Comparison of ENCODE assay signal across 26 cellular contexts in genomic region chr7:131618391-131618790, GRCh38.
DNase-seq lines count a peak whose midpoint lies in the region; ATAC-seq and TF ChIP-seq lines count a peak whose summit lies in the region.
"Had no signal": no experiment of that assay in that cellular context is flagged by ENCODE, and none has a peak within 500 bp of the region (broad histone marks: within the 10 kb centered on the region; RNA-seq: fewer than 3 reads in every experiment).

No MANE protein-coding gene starts in this region.

- no peaks in the 10 kb centered on the region for H3K27me3 Mint-ChIP-seq in activated CD4-positive, alpha-beta T cell treated with anti-CD3 and anti-CD28 coated beads, Interleukin-2, amount 10 ng/mL, durations not matched to agents 7 days and 5 days
- H3K27me3 Mint-ChIP-seq in WTC11 (ENCODE audit: low read depth), result peaks cover 12% of the 10 kb centered on the region

- ATAC-seq in WTC11, result no peak
- ATAC-seq in left lobe of liver, result peak; percentile 53
- ATAC-seq in GM19324 (IDR thresholded peaks at IDR 0.05; ENCODE audit: low FRiP score, unreplicated experiment), result no peak
- no peak for ATAC-seq in HG03039 (IDR thresholded peaks at IDR 0.05; ENCODE audit: unreplicated experiment)
- ATAC-seq: CD8-positive, alpha-beta T cell; GM23338 had no signal

- no peak for TF ChIP-seq CTCF in WTC11 (IDR thresholded peaks at IDR 0.05)

- CTCF ChIA-PET in activated CD4-positive, alpha-beta T cell treated with anti-CD3 and anti-CD28 coated beads, Interleukin-2, amount 10 ng/mL, durations not matched to agents 7 days and 5 days (lab: Charles Lee), result interaction anchor here (0.7 kb wide), 1 partner anchor 57 kb away, joined by 3 read pairs; no protein-coding TSS in a partner anchor
- CTCF ChIA-PET in WTC11 (lab: Charles Lee), result interaction anchor here (0.6 to 3.2 kb wide), 2 partner anchors 30 to 72 kb away, joined by 3 to 11 read pairs; no protein-coding TSS in a partner anchor

- POLR2A ChIA-PET in activated CD4-positive, alpha-beta T cell treated with anti-CD3 and anti-CD28 coated beads, Interleukin-2, amount 10 ng/mL, durations not matched to agents 7 days and 5 days (lab: Charles Lee), result no interaction called here
- POLR2A ChIA-PET in WTC11 (lab: Charles Lee), result no interaction called here

- H3K27ac Mint-ChIP-seq in activated CD4-positive, alpha-beta T cell treated with anti-CD3 and anti-CD28 coated beads, Interleukin-2, amount 10 ng/mL, durations not matched to agents 7 days and 5 days, result peak overlapping the region; percentile 3
- H3K27ac Mint-ChIP-seq in WTC11, result peak overlapping the region; percentile 8; the same call in 1 of the 2 replicates
- H3K27ac Mint-ChIP-seq: CD8-positive, alpha-beta T cell; GM23338 had no signal

- no peaks in the 10 kb centered on the region for H3K4me1 Mint-ChIP-seq in activated CD4-positive, alpha-beta T cell treated with anti-CD3 and anti-CD28 coated beads, Interleukin-2, amount 10 ng/mL, durations not matched to agents 7 days and 5 days
- peaks cover 48% of the 10 kb centered on the region for H3K4me1 Mint-ChIP-seq in WTC11

- H3K4me3 Mint-ChIP-seq in activated CD4-positive, alpha-beta T cell treated with anti-CD3 and anti-CD28 coated beads, Interleukin-2, amount 10 ng/mL, durations not matched to agents 7 days and 5 days, result no peak overlapping the region
- no peak overlapping the region for H3K4me3 Mint-ChIP-seq in WTC11
- H3K4me3 Mint-ChIP-seq: CD8-positive, alpha-beta T cell; GM23338 had no signal

- no peaks in the 10 kb centered on the region for H3K9me3 Mint-ChIP-seq in activated CD4-positive, alpha-beta T cell treated with anti-CD3 and anti-CD28 coated beads, Interleukin-2, amount 10 ng/mL, durations not matched to agents 7 days and 5 days
- no peaks in the 10 kb centered on the region for H3K9me3 Mint-ChIP-seq in WTC11
- H3K9me3 Mint-ChIP-seq: CD8-positive, alpha-beta T cell; GM23338 had no signal

- no peak for DNase-seq in activated CD4-positive, alpha-beta T cell treated with anti-CD3 and anti-CD28 coated beads, Interleukin-2, amount 10 ng/mL, durations not matched to agents 7 days and 5 days
- DNase-seq in activated CD4-positive, alpha-beta T cell treated with anti-CD3 and anti-CD28 coated beads for 48 hours, result no peak
- DNase-seq in WTC11 (ENCODE audit: low spot score) (no peak), left lobe of liver (ENCODE audit: low spot score) (no peak), NCI-H1694 (lab: John Stamatoyannopoulos, UW) (no peak), HuH-7.5 (ENCODE audit: low spot score) (no peak)
- DNase-seq: Calu3; CD8-positive, alpha-beta T cell; DMS153; GDM1; HCEC 1CT; KBM-7; MM.1S; NCI-H1048; NCI-H1417 treated with DMSO at 0.1 percent for 48 hours; NCI-H187 treated with DMSO at 0.1 percent for 48 hours; NCI-H2107; NCI-H446 treated with DMSO at 0.1 percent for 48 hours; NCI-H526 treated with DMSO at 0.1 percent for 48 hours; OCI-M1; RPMI8226; SHP77 treated with DMSO at 0.1 percent for 48 hours; SW 1271 had no signal

- H3K36me3 Mint-ChIP-seq in activated CD4-positive, alpha-beta T cell treated with anti-CD3 and anti-CD28 coated beads, Interleukin-2, amount 10 ng/mL, durations not matched to agents 7 days and 5 days (ENCODE audit: low read depth), result no peaks in the 10 kb centered on the region
- no peaks in the 10 kb centered on the region for H3K36me3 Mint-ChIP-seq in WTC11
- H3K36me3 Mint-ChIP-seq: CD8-positive, alpha-beta T cell had no signal

TF ChIP-seq in WTC11, 78 proteins besides CTCF, POLR2A, EP300 and RAD21:
- no peak for TF ChIP-seq ZNF423 (CRISPR knock-in tag; IDR thresholded peaks at IDR 0.05)
- TF ChIP-seq ERG (CRISPR knock-in tag; IDR thresholded peaks at IDR 0.05), result no peak
- no peak for TF ChIP-seq ATF6 (CRISPR knock-in tag; IDR thresholded peaks at IDR 0.05)
- TF ChIP-seq ELF4 (CRISPR knock-in tag; IDR thresholded peaks at IDR 0.05; ENCODE audit: low read depth), result no peak
- no peak for TF ChIP-seq SOX15 (CRISPR knock-in tag; IDR thresholded peaks at IDR 0.05)
- no peak for TF ChIP-seq RORB (CRISPR knock-in tag; IDR thresholded peaks at IDR 0.05)
- no peak for TF ChIP-seq STAT6 (CRISPR knock-in tag; conservative IDR thresholded peaks at IDR 0.05; ENCODE audit: low read depth)
- no peak for TF ChIP-seq USF2 (CRISPR knock-in tag; IDR thresholded peaks at IDR 0.05)
- no peak for TF ChIP-seq CREB1 (CRISPR knock-in tag; IDR thresholded peaks at IDR 0.05)
- TF ChIP-seq ZNF138 (CRISPR knock-in tag; conservative IDR thresholded peaks at IDR 0.05), result no peak
